In genomic region chr9:112430006-112430522, GRCh38 we compare ENCODE assay signal across 2 cellular contexts.
A peak's percentile ranks its signal among the peaks of the same experiment; 100 is the strongest.
TF ChIP-seq lines count a peak whose summit lies in the region.

No MANE protein-coding gene starts in this region.

TF ChIP-seq in HepG2, 621 proteins besides CTCF, POLR2A, EP300 and RAD21:
- peak; percentile 31; the same call in 1 of the 2 replicates for TF ChIP-seq ZMYM4 (CRISPR knock-in tag; IDR thresholded peaks at IDR 0.05)
- no peak for TF ChIP-seq HOXA7 (CRISPR knock-in tag; IDR thresholded peaks at IDR 0.05)
- peak; percentile 7; the same call in 1 of the 2 replicates for TF ChIP-seq HNF4A (CRISPR knock-in tag; IDR thresholded peaks at IDR 0.05)
- TF ChIP-seq ZBTB33 (CRISPR knock-in tag; IDR thresholded peaks at IDR 0.05), result peak; percentile 58
- no peak for TF ChIP-seq ZNF296 (CRISPR knock-in tag; conservative IDR thresholded peaks at IDR 0.05)
- TF ChIP-seq RBM22 (optimal IDR thresholded peaks at IDR 0.05; ENCODE audit: low read length), result peak; percentile 39

TF ChIP-seq in K562, 482 proteins besides CTCF, POLR2A, EP300 and RAD21:
- peak; percentile 47; the same call in 1 of the 2 replicates for TF ChIP-seq ATF3 (IDR thresholded peaks at IDR 0.05)
- no peak for TF ChIP-seq ATF3 (CRISPR knock-in tag; conservative IDR thresholded peaks at IDR 0.05)
- TF ChIP-seq PHF20 (IDR thresholded peaks at IDR 0.05; ENCODE audit: partially characterized antibody), result no peak
- no peak for TF ChIP-seq NFXL1 (CRISPR knock-in tag; IDR thresholded peaks at IDR 0.05)
- no peak for TF ChIP-seq TBL1XR1 (IDR thresholded peaks at IDR 0.05; ENCODE audit: low read length in 2 of 2)
- 0 out of 2 replicates have a peak, but pooled peaks have one; percentile 19 for TF ChIP-seq CEBPB (tag; IDR thresholded peaks at IDR 0.05)
- TF ChIP-seq SMAD4 (CRISPR knock-in tag; conservative IDR thresholded peaks at IDR 0.05), result peak; percentile 12; the same call in 1 of the 2 replicates
- no peak for TF ChIP-seq ARID3A (IDR thresholded peaks at IDR 0.05; ENCODE audit: borderline replicate concordance, low read depth, low read length)
- no peak for TF ChIP-seq CHAMP1 (IDR thresholded peaks at IDR 0.05)
- no peak for TF ChIP-seq HNRNPH1 (optimal IDR thresholded peaks at IDR 0.05; ENCODE audit: low read depth, low read length)
- no peak for TF ChIP-seq TCF7 (IDR thresholded peaks at IDR 0.05; ENCODE audit: borderline replicate concordance)
- TF ChIP-seq ID3 (CRISPR knock-in tag; IDR thresholded peaks at IDR 0.05), result no peak
- TF ChIP-seq ID3 (tag; IDR thresholded peaks at IDR 0.05), result peak; percentile 50; the same call in 1 of the 2 replicates
- peak; percentile 60; the same call in 1 of the 2 replicates for TF ChIP-seq CEBPG (CRISPR knock-in tag; IDR thresholded peaks at IDR 0.05)
- TF ChIP-seq CEBPG (tag; conservative IDR thresholded peaks at IDR 0.05 in 1 of 2, IDR thresholded peaks at IDR 0.05 in 1 of 2), result 0 out of 4 replicates have a peak, but pooled peaks of 1 of the 2 experiments have one; percentile 13
